Comparison of ENCODE assay signal across 8 cellular contexts in the genomic region with DNA sequence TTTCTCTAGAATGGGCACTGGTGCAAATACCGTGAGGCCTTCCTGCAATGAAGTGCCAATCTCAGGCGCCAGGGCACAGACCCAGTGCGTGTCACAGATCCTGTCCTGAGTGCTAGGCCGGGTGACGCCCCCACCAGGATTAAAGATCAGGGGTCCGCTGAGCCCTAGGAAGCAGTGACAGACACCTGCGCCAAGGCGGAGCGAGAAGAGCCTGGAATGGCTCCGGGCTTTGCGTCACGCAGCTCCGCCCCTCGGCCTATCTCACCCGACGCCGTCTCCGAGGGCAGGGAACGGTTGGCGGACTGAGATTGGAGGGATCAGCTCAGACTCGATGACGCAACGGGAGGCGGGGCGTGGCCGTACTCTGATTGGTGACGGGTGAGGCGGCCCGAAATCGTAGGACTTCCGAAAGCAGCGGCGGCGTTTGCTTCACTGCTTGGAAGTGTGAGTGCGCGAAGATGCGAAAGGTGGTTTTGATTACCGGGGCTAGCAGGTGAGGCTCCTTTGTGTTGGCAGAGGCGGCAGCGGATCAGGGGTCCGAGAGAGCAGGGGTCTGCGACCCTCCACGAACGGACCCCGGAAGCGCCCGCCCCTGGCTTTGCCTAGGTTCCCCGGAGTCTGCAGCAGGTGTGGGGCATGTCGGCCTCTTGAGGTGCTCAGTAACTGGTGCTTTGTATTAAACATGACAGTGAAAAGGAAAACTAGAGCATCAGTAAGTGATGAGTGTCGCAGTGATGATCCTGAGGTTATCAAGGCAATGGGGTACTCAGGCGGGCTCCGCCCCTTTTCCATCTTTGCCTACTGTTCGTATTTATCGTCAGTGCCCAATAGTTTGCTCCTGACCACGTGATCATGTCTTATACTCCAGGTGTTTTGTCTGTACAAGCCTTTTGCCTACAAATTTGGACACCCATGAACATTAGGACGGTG.
A peak's percentile ranks its signal among the peaks of the same experiment; 100 is the strongest.
DNase-seq lines count a peak whose midpoint lies in the region; ATAC-seq and TF ChIP-seq lines count a peak whose summit lies in the region.
"Not testable (repeated sequence)": the region's sequence is repeated elsewhere in the genome, so short reads cannot be mapped to it uniquely, and the experiment has no call there.

No MANE protein-coding gene starts in this region.

- H3K4me2 ChIP-seq in BLaER1, result peak overlapping the region; percentile 24

- DNase-seq in NCI-H524 (lab: John Stamatoyannopoulos, UW) (peak; percentile 5 to 65), colonic mucosa (peak; percentile 88)
- DNase-seq in activated CD4-positive, alpha-beta T cell treated with anti-CD3 and anti-CD28 coated beads, Interleukin-2, amount 50 U/mL, for 1 hour, result peak; percentile 75
- DNase-seq in stimulated activated CD4-positive, alpha-beta T cell treated with anti-CD3 and anti-CD28 coated beads, Interleukin-1b, Interleukin-23, amount 100 ng/mL, for 48 hours, result peak; percentile 77

- ATAC-seq in GM19351 (IDR thresholded peaks at IDR 0.05; ENCODE audit: unreplicated experiment), result peak; percentile 100
- peak; percentile 99 for ATAC-seq in HG03442 (IDR thresholded peaks at IDR 0.05; ENCODE audit: unreplicated experiment)

- WGBS in liver, result 4% methylated on average over 50 of the region's 56 CpGs

- not testable (repeated sequence) for H3K27ac ChIP-seq in BLaER1
- H3K27ac ChIP-seq in colonic mucosa (peak overlapping the region; percentile 76), liver (ENCODE audit: low read depth in 1 of 2, low read length in 2 of 2) (peak overlapping the region; percentile 74 to 95)

- H3K9me3 ChIP-seq in BLaER1; colonic mucosa; liver (ENCODE audit: control insufficient read depth in 4 of 4, low read length in 3 of 4): not testable (repeated sequence)

- intact Hi-C loops in colonic mucosa (cut with DNase I), result not testable (repeated sequence)

- not testable (repeated sequence) for H3K4me1 ChIP-seq in BLaER1; colonic mucosa; liver (ENCODE audit: control insufficient read depth in 4 of 4, insufficient read depth in 4 of 4, low read length in 3 of 4)

- H3K9ac ChIP-seq in BLaER1; colonic mucosa (ENCODE audit: low read depth in 2 of 2, low read length in 2 of 2): not testable (repeated sequence)
- peak overlapping the region in 1 of 2 donors; percentile 62 for H3K9ac ChIP-seq in liver (ENCODE audit: low read depth in 1 of 2, low read length in 2 of 2)

- H3K4me3 ChIP-seq in BLaER1, result peak overlapping the region; percentile 58
- peak overlapping the region; percentile 34 for H3K4me3 ChIP-seq in colonic mucosa
- peak overlapping the region in 2 of 3 donors; percentile 53 to 54 for H3K4me3 ChIP-seq in liver (ENCODE audit: low read depth in 1 of 3, low read length in 3 of 3)

- not testable (repeated sequence) for H4K20me1 ChIP-seq in BLaER1

- not testable (repeated sequence) for TF ChIP-seq RAD21 in liver (IDR thresholded peaks at IDR 0.05)

- not testable (repeated sequence) for H3K36me3 ChIP-seq in BLaER1; colonic mucosa; liver (ENCODE audit: control insufficient read depth in 4 of 4, insufficient read depth in 3 of 4, low read depth in 1 of 4, low read length in 3 of 4)

- not testable (repeated sequence) for TF ChIP-seq CTCF in colonic mucosa (IDR thresholded peaks at IDR 0.05); liver (IDR thresholded peaks at IDR 0.05; ENCODE audit: low read depth, low read length, missing input control)

- not testable (repeated sequence) for H3K27me3 ChIP-seq in BLaER1; colonic mucosa; liver (ENCODE audit: control insufficient read depth in 4 of 4, insufficient read depth in 4 of 4, low read length in 3 of 4)

TF ChIP-seq in liver, 16 proteins besides CTCF, POLR2A, EP300 and RAD21:
- TF ChIP-seq YY1 (IDR thresholded peaks at IDR 0.05) (peak; percentile 75), SP1 (IDR thresholded peaks at IDR 0.05) (peak; percentile 45), RXRA (IDR thresholded peaks at IDR 0.05) (peak; percentile 29 to 31), TAF1 (conservative IDR thresholded peaks at IDR 0.05) (peak; percentile 56), HNF4A (conservative IDR thresholded peaks at IDR 0.05) (peak; percentile 35 to 47)
- TF ChIP-seq, protein P1, sequence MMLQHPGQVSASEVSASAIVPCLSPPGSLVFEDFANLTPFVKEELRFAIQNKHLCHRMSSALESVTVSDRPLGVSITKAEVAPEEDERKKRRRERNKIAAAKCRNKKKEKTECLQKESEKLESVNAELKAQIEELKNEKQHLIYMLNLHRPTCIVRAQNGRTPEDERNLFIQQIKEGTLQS (IDR thresholded peaks at IDR 0.05), result peak; percentile 75
- TF ChIP-seq, protein P2, sequence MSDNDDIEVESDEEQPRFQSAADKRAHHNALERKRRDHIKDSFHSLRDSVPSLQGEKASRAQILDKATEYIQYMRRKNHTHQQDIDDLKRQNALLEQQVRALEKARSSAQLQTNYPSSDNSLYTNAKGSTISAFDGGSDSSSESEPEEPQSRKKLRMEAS (IDR thresholded peaks at IDR 0.05), result peak; percentile 6
- TF ChIP-seq, protein P3, sequence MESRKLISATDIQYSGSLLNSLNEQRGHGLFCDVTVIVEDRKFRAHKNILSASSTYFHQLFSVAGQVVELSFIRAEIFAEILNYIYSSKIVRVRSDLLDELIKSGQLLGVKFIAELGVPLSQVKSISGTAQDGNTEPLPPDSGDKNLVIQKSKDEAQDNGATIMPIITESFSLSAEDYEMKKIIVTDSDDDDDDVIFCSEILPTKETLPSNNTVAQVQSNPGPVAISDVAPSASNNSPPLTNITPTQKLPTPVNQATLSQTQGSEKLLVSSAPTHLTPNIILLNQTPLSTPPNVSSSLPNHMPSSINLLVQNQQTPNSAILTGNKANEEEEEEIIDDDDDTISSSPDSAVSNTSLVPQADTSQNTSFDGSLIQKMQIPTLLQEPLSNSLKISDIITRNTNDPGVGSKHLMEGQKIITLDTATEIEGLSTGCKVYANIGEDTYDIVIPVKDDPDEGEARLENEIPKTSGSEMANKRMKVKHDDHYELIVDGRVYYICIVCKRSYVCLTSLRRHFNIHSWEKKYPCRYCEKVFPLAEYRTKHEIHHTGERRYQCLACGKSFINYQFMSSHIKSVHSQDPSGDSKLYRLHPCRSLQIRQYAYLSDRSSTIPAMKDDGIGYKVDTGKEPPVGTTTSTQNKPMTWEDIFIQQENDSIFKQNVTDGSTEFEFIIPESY (IDR thresholded peaks at IDR 0.05), result peak; percentile 20
- TF ChIP-seq, protein P4, sequence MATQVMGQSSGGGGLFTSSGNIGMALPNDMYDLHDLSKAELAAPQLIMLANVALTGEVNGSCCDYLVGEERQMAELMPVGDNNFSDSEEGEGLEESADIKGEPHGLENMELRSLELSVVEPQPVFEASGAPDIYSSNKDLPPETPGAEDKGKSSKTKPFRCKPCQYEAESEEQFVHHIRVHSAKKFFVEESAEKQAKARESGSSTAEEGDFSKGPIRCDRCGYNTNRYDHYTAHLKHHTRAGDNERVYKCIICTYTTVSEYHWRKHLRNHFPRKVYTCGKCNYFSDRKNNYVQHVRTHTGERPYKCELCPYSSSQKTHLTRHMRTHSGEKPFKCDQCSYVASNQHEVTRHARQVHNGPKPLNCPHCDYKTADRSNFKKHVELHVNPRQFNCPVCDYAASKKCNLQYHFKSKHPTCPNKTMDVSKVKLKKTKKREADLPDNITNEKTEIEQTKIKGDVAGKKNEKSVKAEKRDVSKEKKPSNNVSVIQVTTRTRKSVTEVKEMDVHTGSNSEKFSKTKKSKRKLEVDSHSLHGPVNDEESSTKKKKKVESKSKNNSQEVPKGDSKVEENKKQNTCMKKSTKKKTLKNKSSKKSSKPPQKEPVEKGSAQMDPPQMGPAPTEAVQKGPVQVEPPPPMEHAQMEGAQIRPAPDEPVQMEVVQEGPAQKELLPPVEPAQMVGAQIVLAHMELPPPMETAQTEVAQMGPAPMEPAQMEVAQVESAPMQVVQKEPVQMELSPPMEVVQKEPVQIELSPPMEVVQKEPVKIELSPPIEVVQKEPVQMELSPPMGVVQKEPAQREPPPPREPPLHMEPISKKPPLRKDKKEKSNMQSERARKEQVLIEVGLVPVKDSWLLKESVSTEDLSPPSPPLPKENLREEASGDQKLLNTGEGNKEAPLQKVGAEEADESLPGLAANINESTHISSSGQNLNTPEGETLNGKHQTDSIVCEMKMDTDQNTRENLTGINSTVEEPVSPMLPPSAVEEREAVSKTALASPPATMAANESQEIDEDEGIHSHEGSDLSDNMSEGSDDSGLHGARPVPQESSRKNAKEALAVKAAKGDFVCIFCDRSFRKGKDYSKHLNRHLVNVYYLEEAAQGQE (IDR thresholded peaks at IDR 0.05), result peak; percentile 83
TF ChIP-seq in liver: peak in this region for 9; not testable (repeated sequence) for 7.

Comparison
In these comparisons a context has a peak if more than half of its experiments do, and no peak if none do; other contexts are left out.
1. DNase-seq: peak in every context shown above with its lines; median percentile 88 in colonic mucosa; 77 in stimulated activated CD4-positive, alpha-beta T cell treated with anti-CD3 and anti-CD28 coated beads, Interleukin-1b, Interleukin-23, amount 100 ng/mL, for 48 hours; 75 in activated CD4-positive, alpha-beta T cell treated with anti-CD3 and anti-CD28 coated beads, Interleukin-2, amount 50 U/mL, for 1 hour; 35 in NCI-H524.